9 cellular contexts compared by ENCODE assay signal in genomic region chr21:21003701-21004100, GRCh38. TPM values are rescaled to one million over a fixed set of nuclear protein-coding genes. Genes with fewer than 3 reads are reported as not detected.
A peak's percentile ranks its signal among the peaks of the same experiment; 100 is the strongest.
DNase-seq lines count a peak whose midpoint lies in the region; ATAC-seq and TF ChIP-seq lines count a peak whose summit lies in the region.
"Had no signal": no experiment of that assay in that cellular context is flagged by ENCODE, and none has a peak within 500 bp of the region (broad histone marks: within the 10 kb centered on the region; RNA-seq: fewer than 3 reads in every experiment).

No MANE protein-coding gene starts in this region.

- no peak overlapping the region for H4K8ac ChIP-seq in neuronal stem cell (ENCODE audit: low read depth, low read length)

- no peaks in the 10 kb centered on the region for H3K9me2 ChIP-seq in neural cell (ENCODE audit: insufficient read depth, low read length)

- H3K27me3 ChIP-seq in neural cell (ENCODE audit: insufficient read depth, low read depth, low read length) (no peaks in the 10 kb centered on the region), neuronal stem cell (ENCODE audit: control insufficient read depth in 3 of 3, insufficient read depth in 3 of 3, low read depth in 1 of 3, low read length in 3 of 3) (no peaks in the 10 kb centered on the region)

- H3K36me3 ChIP-seq in neural cell (ENCODE audit: insufficient read depth, low read length) (no peaks in the 10 kb centered on the region), neuronal stem cell (replicated peaks in 1 of 2; ENCODE audit: control insufficient read depth in 2 of 2, insufficient read depth in 2 of 2, low read length in 2 of 2) (no peaks in the 10 kb centered on the region)
- H3K36me3 ChIP-seq: BLaER1 treated with 17β-estradiol and CSF1 and Interleukin-3, amounts not matched to agents 10 nM and 100 nM had no signal

- H3K9me3 ChIP-seq in neural cell (ENCODE audit: low read length) (no peaks in the 10 kb centered on the region), neuronal stem cell (replicated peaks in 1 of 2; ENCODE audit: control insufficient read depth in 2 of 2, insufficient read depth in 1 of 2, low read depth in 1 of 2, low read length in 2 of 2) (peaks cover 0 to 5% of the 10 kb centered on the region in 2 donors)
- H3K9me3 ChIP-seq: BLaER1 treated with 17β-estradiol and CSF1 and Interleukin-3, amounts not matched to agents 10 nM and 100 nM had no signal

- no peak overlapping the region for H2BK12ac ChIP-seq in neuronal stem cell (ENCODE audit: low read length)

- H3K27ac ChIP-seq in neural cell (ENCODE audit: low read length) (no peak overlapping the region), neuronal stem cell (replicated peaks; ENCODE audit: low read length) (no peak overlapping the region)
- H3K27ac ChIP-seq: BLaER1 treated with 17β-estradiol and CSF1 and Interleukin-3, amounts not matched to agents 10 nM and 100 nM had no signal

- no CpG with 5 or more reads among the region's 4 CpGs for WGBS in neuronal stem cell (ENCODE audit: extremely low coverage in 2 of 2, insufficient read length in 2 of 2, insufficient replicate concordance in 1 of 2), 2 donors

- H2AK5ac ChIP-seq in neuronal stem cell (ENCODE audit: low read depth, low read length) = no peak overlapping the region

- DNase-seq in NCI-H146 (lab: John Stamatoyannopoulos, UW) (peak; percentile 33), NCI-H146 treated with DMSO at 0.1 percent for 48 hours (lab: John Stamatoyannopoulos, UW; ENCODE audit: unreplicated experiment) (no peak), NCI-H2029 (lab: John Stamatoyannopoulos, UW) (peak; percentile 19), amniotic epithelial cell (ENCODE audit: low read depth) (peak; percentile 18), neuronal stem cell (ENCODE audit: low spot score) (no peak), GOT3 (lab: John Stamatoyannopoulos, UW) (no peak)

- peak; percentile 59 for TF ChIP-seq RAD21 in neural cell (conservative IDR thresholded peaks at IDR 0.05)

- H4K20me1 ChIP-seq in neural cell (ENCODE audit: insufficient read depth) = no peaks in the 10 kb centered on the region
- H4K20me1 ChIP-seq: BLaER1 treated with 17β-estradiol and CSF1 and Interleukin-3, amounts not matched to agents 10 nM and 100 nM had no signal

- no peak for ATAC-seq in HG03571 (IDR thresholded peaks at IDR 0.05; ENCODE audit: unreplicated experiment)

- no peak overlapping the region for H3K4me3 ChIP-seq in neural cell (ENCODE audit: low read length)
- no peak overlapping the region for H3K4me3 ChIP-seq in neuronal stem cell (ENCODE audit: low read length in 2 of 2)
- H3K4me3 ChIP-seq: BLaER1 treated with 17β-estradiol and CSF1 and Interleukin-3, amounts not matched to agents 10 nM and 100 nM had no signal

- H3F3A ChIP-seq in neural cell (ENCODE audit: insufficient read depth, low read length, poor library complexity, severe bottlenecking) = no peaks in the 10 kb centered on the region

- H2BK15ac ChIP-seq in neuronal stem cell (ENCODE audit: low read length) = no peak overlapping the region

- no peak overlapping the region for H3K23ac ChIP-seq in neuronal stem cell (ENCODE audit: low read depth, low read length, poor library complexity)

- no peak overlapping the region for H3K18ac ChIP-seq in neuronal stem cell (ENCODE audit: low read length)

- TF ChIP-seq CTCF in neural cell (IDR thresholded peaks at IDR 0.05; ENCODE audit: poor library complexity, severe bottlenecking) = peak; percentile 66

- H3K4me2 ChIP-seq in neural cell (ENCODE audit: low read length) (no peak overlapping the region), neuronal stem cell (ENCODE audit: insufficient read depth, low read length, poor library complexity, severe bottlenecking) (no peak overlapping the region)
- H3K4me2 ChIP-seq: BLaER1 treated with 17β-estradiol and CSF1 and Interleukin-3, amounts not matched to agents 10 nM and 100 nM had no signal

- no peak for TF ChIP-seq EP300 in neural cell (conservative IDR thresholded peaks at IDR 0.05; ENCODE audit: poor library complexity, severe bottlenecking)

- no peak overlapping the region for H3K4ac ChIP-seq in neuronal stem cell (ENCODE audit: low read length)

- no peaks in the 10 kb centered on the region for H3K79me1 ChIP-seq in neuronal stem cell (ENCODE audit: low read depth, low read length)

- no peak overlapping the region for H4K91ac ChIP-seq in neuronal stem cell (ENCODE audit: low read depth, low read length, poor library complexity)

- H2BK120ac ChIP-seq in neuronal stem cell (ENCODE audit: low read depth, low read length) = no peak overlapping the region

- no peak overlapping the region for H3K14ac ChIP-seq in neuronal stem cell (ENCODE audit: low read length)

- H3K79me2 ChIP-seq in neural cell (replicated peaks; ENCODE audit: insufficient read depth, low read length) = no peaks in the 10 kb centered on the region

- no peaks in the 10 kb centered on the region for H3K4me1 ChIP-seq in neuronal stem cell (ENCODE audit: control insufficient read depth in 2 of 2, insufficient read depth in 1 of 2, low read depth in 1 of 2, low read length in 2 of 2)

- no peak overlapping the region for H2AFZ ChIP-seq in neural cell (ENCODE audit: low read depth, low read length)
- no peak overlapping the region for H2AFZ ChIP-seq in neuronal stem cell (ENCODE audit: low read length)

- no peak overlapping the region for H3K9ac ChIP-seq in neural cell (ENCODE audit: low read length)
- no peak overlapping the region for H3K9ac ChIP-seq in neuronal stem cell (ENCODE audit: low read depth, low read length, poor library complexity)
- H3K9ac ChIP-seq: BLaER1 treated with 17β-estradiol and CSF1 and Interleukin-3, amounts not matched to agents 10 nM and 100 nM had no signal

- H2BK5ac ChIP-seq in neuronal stem cell (ENCODE audit: low read length) = no peak overlapping the region

TF ChIP-seq in neural cell, 6 proteins besides CTCF, POLR2A, EP300 and RAD21:
- TF ChIP-seq EZH2 (IDR thresholded peaks at IDR 0.05; ENCODE audit: borderline replicate concordance, insufficient read depth, low read length, poor library complexity, severe bottlenecking) (no peak), SMC3 (conservative IDR thresholded peaks at IDR 0.05; ENCODE audit: poor library complexity) (peak; percentile 67), POLR2AphosphoS5 (IDR thresholded peaks at IDR 0.05) (no peak), MXI1 (conservative IDR thresholded peaks at IDR 0.05; ENCODE audit: poor library complexity, severe bottlenecking) (no peak), TAF1 (IDR thresholded peaks at IDR 0.05; ENCODE audit: low read depth) (no peak)
- TF ChIP-seq, protein P1, sequence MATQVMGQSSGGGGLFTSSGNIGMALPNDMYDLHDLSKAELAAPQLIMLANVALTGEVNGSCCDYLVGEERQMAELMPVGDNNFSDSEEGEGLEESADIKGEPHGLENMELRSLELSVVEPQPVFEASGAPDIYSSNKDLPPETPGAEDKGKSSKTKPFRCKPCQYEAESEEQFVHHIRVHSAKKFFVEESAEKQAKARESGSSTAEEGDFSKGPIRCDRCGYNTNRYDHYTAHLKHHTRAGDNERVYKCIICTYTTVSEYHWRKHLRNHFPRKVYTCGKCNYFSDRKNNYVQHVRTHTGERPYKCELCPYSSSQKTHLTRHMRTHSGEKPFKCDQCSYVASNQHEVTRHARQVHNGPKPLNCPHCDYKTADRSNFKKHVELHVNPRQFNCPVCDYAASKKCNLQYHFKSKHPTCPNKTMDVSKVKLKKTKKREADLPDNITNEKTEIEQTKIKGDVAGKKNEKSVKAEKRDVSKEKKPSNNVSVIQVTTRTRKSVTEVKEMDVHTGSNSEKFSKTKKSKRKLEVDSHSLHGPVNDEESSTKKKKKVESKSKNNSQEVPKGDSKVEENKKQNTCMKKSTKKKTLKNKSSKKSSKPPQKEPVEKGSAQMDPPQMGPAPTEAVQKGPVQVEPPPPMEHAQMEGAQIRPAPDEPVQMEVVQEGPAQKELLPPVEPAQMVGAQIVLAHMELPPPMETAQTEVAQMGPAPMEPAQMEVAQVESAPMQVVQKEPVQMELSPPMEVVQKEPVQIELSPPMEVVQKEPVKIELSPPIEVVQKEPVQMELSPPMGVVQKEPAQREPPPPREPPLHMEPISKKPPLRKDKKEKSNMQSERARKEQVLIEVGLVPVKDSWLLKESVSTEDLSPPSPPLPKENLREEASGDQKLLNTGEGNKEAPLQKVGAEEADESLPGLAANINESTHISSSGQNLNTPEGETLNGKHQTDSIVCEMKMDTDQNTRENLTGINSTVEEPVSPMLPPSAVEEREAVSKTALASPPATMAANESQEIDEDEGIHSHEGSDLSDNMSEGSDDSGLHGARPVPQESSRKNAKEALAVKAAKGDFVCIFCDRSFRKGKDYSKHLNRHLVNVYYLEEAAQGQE (IDR thresholded peaks at IDR 0.05; ENCODE audit: borderline replicate concordance) = no peak

RNA-seq across cellular contexts. Expression of gene NCAM2, which starts 5.5 kb away (rescaled TPM):
- polyA plus RNA-seq in neural cell = 7.9 and 9.8 TPM in 2 replicates
- polyA minus RNA-seq in neural cell = 39.7 and 40.1 TPM in 2 replicates
- 0.67 TPM for polyA plus RNA-seq in neuronal stem cell (2013, experiment 1 of 2)
- 0.51 TPM for polyA plus RNA-seq in neuronal stem cell (2013, experiment 2 of 2)

Comparison
In these comparisons a context has a peak if more than half of its experiments do, and no peak if none do; other contexts are left out.
1. DNase-seq: peak in NCI-H146 (single experiment), NCI-H2029 (single experiment) and amniotic epithelial cell (single experiment); none in NCI-H146 treated with DMSO at 0.1 percent for 48 hours (single experiment), neuronal stem cell (single experiment) and GOT3 (single experiment).